ENCODE assay signal across 18 cellular contexts in genomic region chr11:109819410-109819809, GRCh38.
DNase-seq lines count a peak whose midpoint lies in the region; ATAC-seq, FAIRE-seq and TF ChIP-seq lines count a peak whose summit lies in the region.
"Had no signal": no experiment of that assay in that cellular context is flagged by ENCODE, and none has a peak within 500 bp of the region (broad histone marks: within the 10 kb centered on the region; RNA-seq: fewer than 3 reads in every experiment).

No MANE protein-coding gene starts in this region.

- TF ChIP-seq CTCF in Loucy (conservative IDR thresholded peaks at IDR 0.05; ENCODE audit: low read length) (no peak), bronchial epithelial cell (IDR thresholded peaks at IDR 0.05; ENCODE audit: insufficient read depth, low read length, severe bottlenecking) (no peak)

- no peaks in the 10 kb centered on the region for H4K20me1 ChIP-seq in Loucy (ENCODE audit: insufficient read depth, low read length, poor library complexity, severe bottlenecking)

- DNase-seq in Caki2 (ENCODE audit: low read depth) (peak; percentile 23), bronchial epithelial cell (ENCODE audit: low read depth) (peak; percentile 74), kidney tubule cell (ENCODE audit: low spot score) (peak; percentile 52), iPS-NIHi11 (ENCODE audit: low spot score) (no peak), NCI-H2196 treated with DMSO at 0.1 percent for 48 hours (lab: John Stamatoyannopoulos, UW; ENCODE audit: unreplicated experiment) (no peak)
- DNase-seq: C1 segment of cervical spinal cord; GDM1; NCI-H1417 treated with DMSO at 0.1 percent for 48 hours; NCI-H2029; NCI-H2171 treated with DMSO at 0.1 percent for 48 hours; NCI-H446 treated with DMSO at 0.1 percent for 48 hours; NK-92 treated with Interleukin-12 subunit alpha and Interleukin-12 subunit beta, amount 100 ng/mL, for 24 hours; Right ventricle myocardium superior had no signal

- H3F3A ChIP-seq in Loucy (ENCODE audit: low read depth), result no peaks in the 10 kb centered on the region

- in situ Hi-C loops in Caki2 (cut with HindIII; ENCODE audit: low pct_unique_long_range_greater_than_20kb, low sequenced_read_pairs), result no loop called here

- peak overlapping the region; percentile 85; the same call in 1 of the 2 replicates for H2AFZ ChIP-seq in Loucy (ENCODE audit: low read length)

- no peak for ATAC-seq in HG02798 (IDR thresholded peaks at IDR 0.05; ENCODE audit: poor library complexity, unreplicated experiment)
- ATAC-seq: A549 had no signal

- peak overlapping the region; percentile 71 for H3K4me2 ChIP-seq in Loucy (ENCODE audit: low read depth, low read length, poor library complexity, severe bottlenecking)
- H3K4me2 ChIP-seq: A549 had no signal

- no peaks in the 10 kb centered on the region for H3K9me2 ChIP-seq in Loucy (replicated peaks; ENCODE audit: low read depth, low read length)

- H3K4me3 ChIP-seq in Loucy (ENCODE audit: low read length, poor library complexity, severe bottlenecking) (no peak overlapping the region), bronchial epithelial cell (ENCODE audit: low read depth, low read length) (no peak overlapping the region)
- H3K4me3 ChIP-seq: A549, SK-N-MC had no signal

- no peaks in the 10 kb centered on the region for H3K27me3 ChIP-seq in Loucy (ENCODE audit: insufficient read depth, low read length, poor library complexity, severe bottlenecking)
- H3K27me3 ChIP-seq in bronchial epithelial cell (ENCODE audit: control insufficient read depth, insufficient read depth, low read length), result no peaks in the 10 kb centered on the region

- no peak for FAIRE-seq in bronchial epithelial cell (lab: Jason Lieb, UNC)
- FAIRE-seq: A549, GM18507 had no signal

- H3K79me2 ChIP-seq in Loucy (ENCODE audit: insufficient read depth, low read length), result no peaks in the 10 kb centered on the region

- no peaks in the 10 kb centered on the region for H3K36me3 ChIP-seq in Loucy (ENCODE audit: insufficient read depth, low read length)
- H3K36me3 ChIP-seq in bronchial epithelial cell (ENCODE audit: control insufficient read depth, insufficient read depth, low read length), result no peaks in the 10 kb centered on the region

- no peaks in the 10 kb centered on the region for H3K4me1 ChIP-seq in Loucy (ENCODE audit: insufficient read depth, low read length, poor library complexity, severe bottlenecking)
- H3K4me1 ChIP-seq: A549 had no signal

- H3K9me3 ChIP-seq in Loucy (ENCODE audit: insufficient read depth, low read depth, low read length), result no peaks in the 10 kb centered on the region
- H3K9me3 ChIP-seq: A549 had no signal

- no peak overlapping the region for H3K9ac ChIP-seq in Loucy (ENCODE audit: low read depth, low read length, poor library complexity, severe bottlenecking)

Comparison
In these comparisons a context has a peak if more than half of its experiments do, and no peak if none do; other contexts are left out.
1. DNase-seq: peak in Caki2 (single experiment), bronchial epithelial cell (single experiment) and kidney tubule cell (single experiment); none in iPS-NIHi11 (single experiment) and NCI-H2196 treated with DMSO at 0.1 percent for 48 hours (single experiment).